1 cellular context compared by ENCODE assay signal in the genomic region with DNA sequence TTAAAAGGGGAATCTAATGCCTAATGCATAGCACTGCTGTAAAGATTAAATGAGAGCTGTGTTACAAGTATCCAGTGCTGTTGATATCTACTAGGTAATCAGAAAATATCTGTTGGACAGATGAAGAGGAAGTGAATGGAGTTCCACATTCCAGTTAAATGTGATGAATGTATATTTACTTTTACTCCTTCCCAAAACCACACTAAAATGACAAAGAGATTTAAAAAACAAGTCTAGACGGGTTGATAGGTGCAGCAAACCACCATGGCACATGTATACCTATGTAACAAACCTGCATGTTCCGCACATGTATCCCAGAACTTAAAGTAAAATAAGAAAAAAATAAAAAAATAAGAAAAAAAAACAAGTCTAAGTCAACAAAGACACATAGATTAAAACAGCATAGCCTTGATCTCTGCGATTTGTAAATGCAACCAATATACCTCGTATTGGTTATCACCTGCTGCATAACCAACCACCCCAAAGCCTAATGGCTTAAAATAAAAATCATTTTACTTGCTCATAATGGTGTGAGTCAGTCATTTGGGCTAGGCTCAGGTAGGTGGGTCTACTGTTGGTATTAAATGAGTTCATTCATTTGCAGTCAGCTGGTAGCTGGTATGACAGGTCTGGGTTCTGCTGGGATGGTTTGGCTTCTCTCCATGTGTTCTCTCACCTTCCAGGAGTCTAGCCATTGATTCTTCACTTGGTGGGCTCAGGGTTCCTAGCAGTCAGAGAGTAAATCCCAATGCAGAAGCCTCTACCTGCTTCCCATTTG.
TF ChIP-seq lines count a peak whose summit lies in the region.

No MANE protein-coding gene starts in this region.

TF ChIP-seq in SK-N-SH, 30 proteins besides CTCF, POLR2A, EP300 and RAD21:
- TF ChIP-seq CHD2 (IDR thresholded peaks at IDR 0.05; ENCODE audit: low read length, partially characterized antibody) (no peak), GABPA (IDR thresholded peaks at IDR 0.05; ENCODE audit: low read depth) (no peak), FOXJ3 (CRISPR knock-in tag; IDR thresholded peaks at IDR 0.05) (no peak), TEAD4 (IDR thresholded peaks at IDR 0.05; ENCODE audit: borderline replicate concordance, insufficient read depth) (no peak), REST (IDR thresholded peaks at IDR 0.05; ENCODE audit: low read depth, low read length) (no peak), USF2 (IDR thresholded peaks at IDR 0.05; ENCODE audit: borderline replicate concordance, low read depth, low read length) (no peak), JUND (IDR thresholded peaks at IDR 0.05) (no peak), GATA2 (CRISPR knock-in tag; IDR thresholded peaks at IDR 0.05) (no peak), RCOR1 (IDR thresholded peaks at IDR 0.05; ENCODE audit: low read length) (no peak), RXRA (IDR thresholded peaks at IDR 0.05; ENCODE audit: borderline replicate concordance, low read depth) (no peak)
- TF ChIP-seq, protein P1, sequence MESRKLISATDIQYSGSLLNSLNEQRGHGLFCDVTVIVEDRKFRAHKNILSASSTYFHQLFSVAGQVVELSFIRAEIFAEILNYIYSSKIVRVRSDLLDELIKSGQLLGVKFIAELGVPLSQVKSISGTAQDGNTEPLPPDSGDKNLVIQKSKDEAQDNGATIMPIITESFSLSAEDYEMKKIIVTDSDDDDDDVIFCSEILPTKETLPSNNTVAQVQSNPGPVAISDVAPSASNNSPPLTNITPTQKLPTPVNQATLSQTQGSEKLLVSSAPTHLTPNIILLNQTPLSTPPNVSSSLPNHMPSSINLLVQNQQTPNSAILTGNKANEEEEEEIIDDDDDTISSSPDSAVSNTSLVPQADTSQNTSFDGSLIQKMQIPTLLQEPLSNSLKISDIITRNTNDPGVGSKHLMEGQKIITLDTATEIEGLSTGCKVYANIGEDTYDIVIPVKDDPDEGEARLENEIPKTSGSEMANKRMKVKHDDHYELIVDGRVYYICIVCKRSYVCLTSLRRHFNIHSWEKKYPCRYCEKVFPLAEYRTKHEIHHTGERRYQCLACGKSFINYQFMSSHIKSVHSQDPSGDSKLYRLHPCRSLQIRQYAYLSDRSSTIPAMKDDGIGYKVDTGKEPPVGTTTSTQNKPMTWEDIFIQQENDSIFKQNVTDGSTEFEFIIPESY (IDR thresholded peaks at IDR 0.05; ENCODE audit: borderline replicate concordance, low read depth), result no peak
- TF ChIP-seq, protein P2, sequence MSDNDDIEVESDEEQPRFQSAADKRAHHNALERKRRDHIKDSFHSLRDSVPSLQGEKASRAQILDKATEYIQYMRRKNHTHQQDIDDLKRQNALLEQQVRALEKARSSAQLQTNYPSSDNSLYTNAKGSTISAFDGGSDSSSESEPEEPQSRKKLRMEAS (IDR thresholded peaks at IDR 0.05; ENCODE audit: low read depth), result no peak
